32 cellular contexts compared by ENCODE assay signal in the genomic region with DNA sequence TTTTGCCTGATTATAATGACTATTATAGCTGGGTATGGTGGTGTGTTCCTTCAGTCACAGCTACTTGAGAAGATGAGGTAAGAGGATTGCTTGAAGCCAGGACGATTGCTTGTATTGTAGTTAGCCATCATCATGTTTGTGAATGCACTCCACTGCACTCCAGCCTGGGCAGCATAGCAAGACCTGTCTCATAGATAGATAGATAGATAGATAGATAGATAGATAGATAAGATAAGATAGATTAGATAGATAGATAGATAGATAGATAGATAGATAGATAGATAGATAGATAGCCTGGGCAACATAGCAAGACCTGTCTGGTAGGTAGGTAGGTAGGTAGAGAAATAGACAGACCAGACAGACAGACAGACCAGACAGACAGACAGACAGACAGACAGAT.
"Had no signal": no experiment of that assay in that cellular context is flagged by ENCODE, and none has a peak within 500 bp of the region (broad histone marks: within the 10 kb centered on the region; RNA-seq: fewer than 3 reads in every experiment).

No MANE protein-coding gene starts in this region.

- H3K27ac ChIP-seq: body of pancreas, epithelial cell of prostate, esophagus squamous epithelium, gastroesophageal sphincter, heart right ventricle had no signal

- H3K4me3 Mint-ChIP-seq: activated CD4-positive, alpha-beta memory T cell treated with anti-CD3 and anti-CD28 coated beads for 36 hours; activated CD4-positive, alpha-beta T cell treated with anti-CD3 and anti-CD28 coated beads for 36 hours; activated CD4-positive, alpha-beta T cell treated with anti-CD3 and anti-CD28 coated beads, Interleukin-2, amount 10 ng/mL, durations not matched to agents 24 days and 14 days; activated CD8-positive, alpha-beta T cell treated with anti-CD3 and anti-CD28 coated beads, Interleukin-2, amount 10 ng/mL, durations not matched to agents 7 days and 5 days; activated naive CD8-positive, alpha-beta T cell; activated T-cell treated with anti-CD3 and anti-CD28 coated beads, Interleukin-2, amount 50 U/mL, for 24 hours; activated T-cell treated with anti-CD3 and anti-CD28 coated beads, Interleukin-2, amount 50 U/mL, for 72 hours; effector memory CD8-positive, alpha-beta T cell; T-cell; T-helper 1 cell treated with Interleukin-12 subunit alpha and Interleukin-12 subunit beta and Interleukin-4 antibody, amounts not matched to agents 30 μg/mL and 1 μg/mL, for 36 hours; T-helper 2 cell treated with Interferon-gamma antibody and Interleukin-4, amounts not matched to agents 5 μg/mL and 100 μg/mL, for 36 hours had no signal

- H3K9me3 Mint-ChIP-seq: activated CD4-positive, alpha-beta memory T cell treated with anti-CD3 and anti-CD28 coated beads for 36 hours; activated CD4-positive, alpha-beta T cell treated with anti-CD3 and anti-CD28 coated beads, Interleukin-2, amount 10 ng/mL, durations not matched to agents 24 days and 14 days; activated T-cell treated with anti-CD3 and anti-CD28 coated beads, Interleukin-2, amount 50 U/mL, for 24 hours; activated T-cell treated with anti-CD3 and anti-CD28 coated beads, Interleukin-2, amount 50 U/mL, for 72 hours; effector memory CD8-positive, alpha-beta T cell; T-cell; T-helper 1 cell treated with Interleukin-12 subunit alpha and Interleukin-12 subunit beta and Interleukin-4 antibody, amounts not matched to agents 30 μg/mL and 1 μg/mL, for 36 hours; T-helper 2 cell treated with Interferon-gamma antibody and Interleukin-4, amounts not matched to agents 5 μg/mL and 100 μg/mL, for 36 hours had no signal

- H3K9me3 ChIP-seq: body of pancreas, esophagus squamous epithelium, gastroesophageal sphincter, heart right ventricle had no signal

- H3K27me3 ChIP-seq: body of pancreas, esophagus squamous epithelium, gastroesophageal sphincter, heart right ventricle had no signal

- DNase-seq: activated CD4-positive, alpha-beta memory T cell treated with anti-CD3 and anti-CD28 coated beads for 36 hours; activated CD4-positive, alpha-beta T cell treated with anti-CD3 and anti-CD28 coated beads for 36 hours; activated CD4-positive, alpha-beta T cell treated with anti-CD3 and anti-CD28 coated beads, Interleukin-2, amount 10 ng/mL, durations not matched to agents 24 days and 14 days; activated CD4-positive, CD25-positive, alpha-beta regulatory T cell; activated CD4-positive, CD25-positive, alpha-beta regulatory T cell treated with anti-CD3 and anti-CD28 coated beads, Interleukin-2, amount 50 U/mL, for 72 hours; activated CD8-positive, alpha-beta memory T cell treated with anti-CD3 and anti-CD28 coated beads, Interleukin-2, amount 50 U/mL, for 48 hours; activated CD8-positive, alpha-beta T cell treated with anti-CD3 and anti-CD28 coated beads, Interleukin-2, amount 10 ng/mL, durations not matched to agents 7 days and 5 days; activated effector memory CD4-positive, alpha-beta T cell treated with Interleukin-2 at 50 U/mL for 16 hours; activated gamma-delta T cell treated with Interleukin-2 at 50 U/mL for 16 hours; activated naive CD4-positive, alpha-beta T cell treated with anti-CD3 and anti-CD28 coated beads, Interleukin-2, amount 50 U/mL, for 16 hours; activated naive CD4-positive, alpha-beta T cell treated with Interleukin-2 at 50 U/mL for 16 hours; activated T-cell treated with anti-CD3 and anti-CD28 coated beads for 4 hours; activated T-cell treated with anti-CD3 and anti-CD28 coated beads, Interleukin-2, amount 50 U/mL, for 24 hours; activated T-cell treated with anti-CD3 and anti-CD28 coated beads, Interleukin-2, amount 50 U/mL, for 72 hours; amniotic stem cell; anterior cingulate cortex; body of pancreas; caudate nucleus; cortex of kidney; dermis blood vessel endothelial cell; effector CD4-positive, alpha-beta T cell; effector memory CD8-positive, alpha-beta T cell; esophagus squamous epithelium; foreskin melanocyte; heart right ventricle; T-cell; T1000 had no signal

- H3K4me3 ChIP-seq: body of pancreas, esophagus squamous epithelium, gastroesophageal sphincter, heart right ventricle had no signal

- H3K36me3 ChIP-seq: gastroesophageal sphincter had no signal

- H3K4me1 Mint-ChIP-seq: activated CD4-positive, alpha-beta T cell treated with anti-CD3 and anti-CD28 coated beads for 36 hours; activated CD4-positive, alpha-beta T cell treated with anti-CD3 and anti-CD28 coated beads, Interleukin-2, amount 10 ng/mL, durations not matched to agents 24 days and 14 days had no signal

- ATAC-seq: activated CD4-positive, alpha-beta T cell treated with anti-CD3 and anti-CD28 coated beads for 36 hours; activated CD8-positive, alpha-beta T cell treated with anti-CD3 and anti-CD28 coated beads, Interleukin-2, amount 10 ng/mL, durations not matched to agents 7 days and 5 days; activated T-cell treated with anti-CD3 and anti-CD28 coated beads, Interleukin-2, amount 50 U/mL, for 72 hours; body of pancreas; effector memory CD8-positive, alpha-beta T cell; gastroesophageal sphincter; heart right ventricle; T-cell had no signal

- H3K27ac Mint-ChIP-seq: activated CD4-positive, alpha-beta memory T cell treated with anti-CD3 and anti-CD28 coated beads for 36 hours; activated CD4-positive, alpha-beta T cell treated with anti-CD3 and anti-CD28 coated beads for 36 hours; activated CD4-positive, alpha-beta T cell treated with anti-CD3 and anti-CD28 coated beads, Interleukin-2, amount 10 ng/mL, durations not matched to agents 24 days and 14 days; activated CD8-positive, alpha-beta T cell treated with anti-CD3 and anti-CD28 coated beads, Interleukin-2, amount 10 ng/mL, durations not matched to agents 7 days and 5 days; activated naive CD8-positive, alpha-beta T cell; activated T-cell treated with anti-CD3 and anti-CD28 coated beads, Interleukin-2, amount 50 U/mL, for 24 hours; effector memory CD8-positive, alpha-beta T cell; T-cell; T-helper 1 cell treated with Interleukin-12 subunit alpha and Interleukin-12 subunit beta and Interleukin-4 antibody, amounts not matched to agents 30 μg/mL and 1 μg/mL, for 36 hours; T-helper 2 cell treated with Interferon-gamma antibody and Interleukin-4, amounts not matched to agents 5 μg/mL and 100 μg/mL, for 36 hours had no signal

- H3K4me1 ChIP-seq: body of pancreas had no signal

- H3K27me3 Mint-ChIP-seq: activated CD4-positive, alpha-beta memory T cell treated with anti-CD3 and anti-CD28 coated beads for 36 hours; activated CD4-positive, alpha-beta T cell treated with anti-CD3 and anti-CD28 coated beads for 36 hours; activated CD4-positive, alpha-beta T cell treated with anti-CD3 and anti-CD28 coated beads, Interleukin-2, amount 10 ng/mL, durations not matched to agents 24 days and 14 days; activated naive CD8-positive, alpha-beta T cell; activated T-cell treated with anti-CD3 and anti-CD28 coated beads, Interleukin-2, amount 50 U/mL, for 24 hours; effector memory CD8-positive, alpha-beta T cell; T-cell had no signal
